ENCODE assay signal across 10 cellular contexts in the genomic region with DNA sequence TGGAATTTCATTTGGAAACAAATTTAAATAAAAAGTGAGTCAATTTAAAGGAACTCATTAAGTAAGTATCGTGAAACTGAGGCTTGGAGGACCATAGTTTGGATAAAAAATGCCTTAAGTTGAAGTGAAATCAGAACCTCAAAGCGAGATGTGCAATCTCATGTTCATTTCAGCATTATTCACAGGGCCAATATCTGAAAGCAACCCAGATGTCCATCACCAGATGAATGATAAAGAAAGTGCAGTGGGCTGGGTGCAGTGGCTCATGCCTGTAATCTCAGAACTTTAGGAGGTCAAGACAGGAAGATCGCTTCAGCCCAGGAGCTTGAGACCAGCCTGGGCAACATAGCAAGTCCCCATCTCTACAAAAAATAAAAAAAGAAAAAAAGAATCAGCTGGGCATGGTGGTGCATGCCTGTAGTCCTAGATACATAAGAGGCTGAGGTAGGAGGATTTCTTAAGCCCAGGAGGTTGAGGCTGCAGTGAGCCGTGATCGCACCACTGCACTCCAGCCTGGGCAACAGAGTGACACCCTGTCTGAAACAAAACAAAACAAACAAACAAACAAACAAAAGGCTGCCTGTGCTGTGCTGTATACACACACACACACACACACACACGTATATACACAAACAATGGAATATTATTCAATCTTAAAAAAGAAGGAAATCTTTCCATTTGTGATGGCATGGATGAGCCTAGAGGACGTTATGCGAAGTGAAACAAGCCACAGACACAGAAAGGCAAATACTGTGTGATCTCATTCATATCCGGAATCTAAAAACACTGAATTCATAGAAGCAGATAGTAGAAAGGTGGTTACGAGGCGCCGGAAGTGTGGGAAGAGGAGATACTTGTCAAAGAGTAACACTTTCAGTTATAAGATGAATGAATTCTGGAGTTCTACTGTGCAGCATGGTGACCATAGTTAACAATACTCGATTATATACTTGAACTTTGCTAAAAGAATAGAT. TPM values are rescaled to one million over a fixed set of nuclear protein-coding genes. Genes with fewer than 3 reads are reported as not detected.
A peak's percentile ranks its signal among the peaks of the same experiment; 100 is the strongest.
DNase-seq lines count a peak whose midpoint lies in the region; ATAC-seq and TF ChIP-seq lines count a peak whose summit lies in the region.
"Had no signal": no experiment of that assay in that cellular context is flagged by ENCODE, and none has a peak within 500 bp of the region (broad histone marks: within the 10 kb centered on the region; RNA-seq: fewer than 3 reads in every experiment).

No MANE protein-coding gene starts in this region.

- no peak overlapping the region for H3K4me2 ChIP-seq in GM23248 (ENCODE audit: unreplicated experiment)

- peak; percentile 50 for DNase-seq in activated CD4-positive, alpha-beta T cell treated with anti-CD3 and anti-CD28 coated beads, Interleukin-2, amount 50 U/mL, for 1 hour
- peak; percentile 35 to 37 for DNase-seq in stimulated activated CD4-positive, alpha-beta T cell treated with anti-CD3 and anti-CD28 coated beads, Interleukin-1b, Interleukin-23, amount 100 ng/mL, for 4 hours (ENCODE audit: low read depth in 2 of 2)
- DNase-seq in thyroid gland (no peak), SIG-M5 (lab: John Stamatoyannopoulos, UW) (no peak), SJCRH30 (no peak), GM23248 (no peak)
- DNase-seq: NCI-H446 treated with DMSO at 0.1 percent for 48 hours had no signal

- H3K4me3 ChIP-seq in thyroid gland (replicated peaks in 1 of 3) (no peak overlapping the region), SJCRH30 (no peak overlapping the region), GM23248 (no peak overlapping the region)

- H3K27me3 ChIP-seq in thyroid gland: no peaks in the 10 kb centered on the region
- H3K27me3 ChIP-seq in SJCRH30: no peaks in the 10 kb centered on the region
- no peaks in the 10 kb centered on the region for H3K27me3 ChIP-seq in GM23248 (replicated peaks; ENCODE audit: insufficient read depth)

- no peaks in the 10 kb centered on the region for H3K36me3 ChIP-seq in thyroid gland
- H3K36me3 ChIP-seq in SJCRH30: no peaks in the 10 kb centered on the region
- H3K36me3 ChIP-seq in GM23248 (ENCODE audit: low read depth): no peaks in the 10 kb centered on the region

- peaks cover 4% of the 10 kb centered on the region; the same call in 1 of the 2 replicates for H4K20me1 ChIP-seq in GM23248 (ENCODE audit: insufficient read depth)

- peak; percentile 59 for ATAC-seq in GM18907 (IDR thresholded peaks at IDR 0.05; ENCODE audit: unreplicated experiment)
- ATAC-seq in HG03103 (IDR thresholded peaks at IDR 0.05; ENCODE audit: low read depth, unreplicated experiment): peak; percentile 73

- H3F3A ChIP-seq in GM23248 (ENCODE audit: insufficient read depth): peaks cover 1% of the 10 kb centered on the region; the same call in 1 of the 2 replicates

- no peaks in the 10 kb centered on the region for H3K9me3 ChIP-seq in thyroid gland
- no peaks in the 10 kb centered on the region for H3K9me3 ChIP-seq in SJCRH30 (replicated peaks)
- no peaks in the 10 kb centered on the region for H3K9me3 ChIP-seq in GM23248 (ENCODE audit: low read depth)

- H3K4me1 ChIP-seq in thyroid gland: no peaks in the 10 kb centered on the region
- H3K4me1 ChIP-seq in SJCRH30: no peaks in the 10 kb centered on the region
- peaks cover 5% of the 10 kb centered on the region; the same call in 1 of the 2 replicates for H3K4me1 ChIP-seq in GM23248 (ENCODE audit: insufficient read depth)

- no peaks in the 10 kb centered on the region for H3K9me2 ChIP-seq in GM23248 (ENCODE audit: insufficient read depth)

- TF ChIP-seq CTCF in thyroid gland (IDR thresholded peaks at IDR 0.05): no peak

- peaks cover 58% of the 10 kb centered on the region for H3K79me2 ChIP-seq in GM23248 (ENCODE audit: insufficient read depth)

- 94 to 96% methylated on average over 13 of the region's 13 CpGs for WGBS in thyroid gland, 2 donors
- WGBS in GM23248 (ENCODE audit: low coverage in 1 of 2, low lambda C conversion rate in 2 of 2, missing lambda C conversion rate in 2 of 2), 2 experiments: 92 to 94% methylated on average over 13 of the region's 13 CpGs

- intact Hi-C loops in thyroid gland (cut with DNase I): no loop called here

- H2AFZ ChIP-seq in GM23248: no peak overlapping the region

- no peak overlapping the region for H3K27ac ChIP-seq in thyroid gland
- H3K27ac ChIP-seq in SJCRH30: no peak overlapping the region
- H3K27ac ChIP-seq in GM23248: no peak overlapping the region

- H3K9ac ChIP-seq in GM23248: no peak overlapping the region

- in situ Hi-C loops in GM23248 (cut with MboI): no loop called here

- TF ChIP-seq POLR2A in thyroid gland (IDR thresholded peaks at IDR 0.05): no peak

RNA-seq across cellular contexts. Expression of a gene that starts 14.5 kb away (rescaled TPM):
- 1 to 10 TPM; 2.1 to 7.4 (median 2.8) TPM for total RNA-seq in thyroid gland
- 0.28 and 0.30 TPM in 2 replicates for total RNA-seq in SJCRH30 (2014; rRNA removed; shearing (Covaris generic))
- total RNA-seq in GM23248 (2014; rRNA removed; shearing (Covaris generic)): 3.3 and 5.2 TPM in 2 replicates
- 1.5 and 2.1 TPM in 2 replicates for polyA plus RNA-seq in GM23248 (2016; fragmentation: Nextera tagmentation; extraction: Ambion mirVana)
- polyA plus RNA-seq: immature natural killer cell had no signal

Comparison
In these comparisons a context has a peak if more than half of its experiments do, and no peak if none do; other contexts are left out.
1. DNase-seq: peak in activated CD4-positive, alpha-beta T cell treated with anti-CD3 and anti-CD28 coated beads, Interleukin-2, amount 50 U/mL, for 1 hour (single experiment) and stimulated activated CD4-positive, alpha-beta T cell treated with anti-CD3 and anti-CD28 coated beads, Interleukin-1b, Interleukin-23, amount 100 ng/mL, for 4 hours (2 of 2); none in thyroid gland (0 of 2), SIG-M5 (single experiment), SJCRH30 (0 of 2) and GM23248 (single experiment).